1 cellular context compared by ENCODE assay signal in genomic region chr11:78050964-78051831, GRCh38.
TF ChIP-seq lines count a peak whose summit lies in the region.

No MANE protein-coding gene starts in this region.

TF ChIP-seq in K562, 482 proteins besides CTCF, POLR2A, EP300 and RAD21 (continued from another document and continues in another):
- TF ChIP-seq FOXA3 (CRISPR knock-in tag; conservative IDR thresholded peaks at IDR 0.05 in 1 of 2, IDR thresholded peaks at IDR 0.05 in 1 of 2) (peak in 1 of 2 experiments; percentile 47; a peak in 1 of 4 replicates), RERE (CRISPR knock-in tag; IDR thresholded peaks at IDR 0.05; ENCODE audit: borderline replicate concordance) (no peak), ZFPM2 (CRISPR knock-in tag; IDR thresholded peaks at IDR 0.05) (no peak), NR2F6 (CRISPR knock-in tag; IDR thresholded peaks at IDR 0.05) (no peak), MCM5 (IDR thresholded peaks at IDR 0.05; ENCODE audit: low read depth) (no peak), STAG1 (CRISPR knock-in tag; IDR thresholded peaks at IDR 0.05; ENCODE audit: borderline replicate concordance) (no peak), ZNF165 (CRISPR knock-in tag; IDR thresholded peaks at IDR 0.05; ENCODE audit: borderline replicate concordance) (no peak), NCOA2 (IDR thresholded peaks at IDR 0.05; ENCODE audit: partially characterized antibody in 2 of 2) (no peak), ZBTB7A (IDR thresholded peaks at IDR 0.05; ENCODE audit: borderline replicate concordance, control insufficient read depth, low read depth, low read length) (peak; percentile 82; the same call in 1 of the 2 replicates), ZNF24 (IDR thresholded peaks at IDR 0.05) (no peak), HNRNPLL (IDR thresholded peaks at IDR 0.05; ENCODE audit: low read depth, low read length, poor library complexity, severe bottlenecking) (no peak), SPI1 (IDR thresholded peaks at IDR 0.05; ENCODE audit: borderline replicate concordance, low read depth, low read length) (peak; percentile 56; the same call in 1 of the 2 replicates), CHD4 (IDR thresholded peaks at IDR 0.05; ENCODE audit: insufficient read depth, insufficient replicate concordance, low read depth, low read length, poor library complexity, severe bottlenecking) (no peak), CHD2 (IDR thresholded peaks at IDR 0.05; ENCODE audit: low read depth, low read length) (no peak), IFI16 (CRISPR knock-in tag; IDR thresholded peaks at IDR 0.05) (0 out of 2 replicates have a peak, but pooled peaks have one; percentile 39), ESRRB (CRISPR knock-in tag; IDR thresholded peaks at IDR 0.05; ENCODE audit: borderline replicate concordance) (no peak), POLR2H (tag; IDR thresholded peaks at IDR 0.05; ENCODE audit: low read depth) (peak; percentile 92), PHB (CRISPR knock-in tag; IDR thresholded peaks at IDR 0.05) (no peak), RUNX1 (IDR thresholded peaks at IDR 0.05; ENCODE audit: low read depth) (no peak), MXD1 (CRISPR knock-in tag; IDR thresholded peaks at IDR 0.05; ENCODE audit: borderline replicate concordance, poor library complexity, severe bottlenecking) (no peak), TBL1XR1 (IDR thresholded peaks at IDR 0.05; ENCODE audit: low read length in 2 of 2) (peak in 1 of 2 experiments; percentile 16; a peak in 1 of 4 replicates), KLF10 (CRISPR knock-in tag; IDR thresholded peaks at IDR 0.05) (no peak), PURB (CRISPR knock-in tag; IDR thresholded peaks at IDR 0.05; ENCODE audit: low read depth) (no peak), ARNT (IDR thresholded peaks at IDR 0.05) (no peak), USF1 (CRISPR knock-in tag; IDR thresholded peaks at IDR 0.05) (no peak), TEAD4 (IDR thresholded peaks at IDR 0.05; ENCODE audit: low read length) (peak; percentile 62), TEAD4 (CRISPR knock-in tag; IDR thresholded peaks at IDR 0.05; ENCODE audit: borderline replicate concordance) (no peak), ASH1L (IDR thresholded peaks at IDR 0.05; ENCODE audit: borderline replicate concordance, low read depth, partially characterized antibody) (no peak), ZNF589 (CRISPR knock-in tag; IDR thresholded peaks at IDR 0.05; ENCODE audit: low read depth) (peak; percentile 88), RBM25 (IDR thresholded peaks at IDR 0.05; ENCODE audit: low read depth, low read length, severe bottlenecking) (no peak), ARID1B (IDR thresholded peaks at IDR 0.05) (peak; percentile 46), CXXC5 (CRISPR knock-in tag; IDR thresholded peaks at IDR 0.05) (no peak; the same call in 1 of the 2 replicates), ZNF23 (CRISPR knock-in tag; IDR thresholded peaks at IDR 0.05) (peak; percentile 17; the same call in 1 of the 2 replicates), ZBTB43 (CRISPR knock-in tag; IDR thresholded peaks at IDR 0.05) (no peak), HDAC8 (tag; IDR thresholded peaks at IDR 0.05) (0 out of 2 replicates have a peak, but pooled peaks have one; percentile 47), ELK3 (CRISPR knock-in tag; IDR thresholded peaks at IDR 0.05) (no peak), HMGXB4 (CRISPR knock-in tag; IDR thresholded peaks at IDR 0.05) (no peak), SIN3A (IDR thresholded peaks at IDR 0.05; ENCODE audit: borderline replicate concordance in 2 of 2, control insufficient read depth in 1 of 2, low read depth in 2 of 2, low read length in 2 of 2) (no peak), GABPB2 (CRISPR knock-in tag; conservative IDR thresholded peaks at IDR 0.05) (no peak), TGIF2 (CRISPR knock-in tag; IDR thresholded peaks at IDR 0.05) (no peak), ARHGAP35 (IDR thresholded peaks at IDR 0.05; ENCODE audit: partially characterized antibody) (no peak), ATF2 (CRISPR knock-in tag; IDR thresholded peaks at IDR 0.05) (no peak), CHAMP1 (IDR thresholded peaks at IDR 0.05) (no peak), PCBP1 (IDR thresholded peaks at IDR 0.05; ENCODE audit: low read depth, low read length, poor library complexity, severe bottlenecking) (no peak), ELF2 (CRISPR knock-in tag; IDR thresholded peaks at IDR 0.05) (no peak), SUPT5H (IDR thresholded peaks at IDR 0.05) (peak; percentile 63; the same call in 1 of the 2 replicates), ZNF780A (CRISPR knock-in tag; IDR thresholded peaks at IDR 0.05) (no peak), SIN3B (IDR thresholded peaks at IDR 0.05; ENCODE audit: low read depth) (no peak), TAL1 (IDR thresholded peaks at IDR 0.05) (no peak)
